Comparison of ENCODE assay signal across 17 cellular contexts in the genomic region with DNA sequence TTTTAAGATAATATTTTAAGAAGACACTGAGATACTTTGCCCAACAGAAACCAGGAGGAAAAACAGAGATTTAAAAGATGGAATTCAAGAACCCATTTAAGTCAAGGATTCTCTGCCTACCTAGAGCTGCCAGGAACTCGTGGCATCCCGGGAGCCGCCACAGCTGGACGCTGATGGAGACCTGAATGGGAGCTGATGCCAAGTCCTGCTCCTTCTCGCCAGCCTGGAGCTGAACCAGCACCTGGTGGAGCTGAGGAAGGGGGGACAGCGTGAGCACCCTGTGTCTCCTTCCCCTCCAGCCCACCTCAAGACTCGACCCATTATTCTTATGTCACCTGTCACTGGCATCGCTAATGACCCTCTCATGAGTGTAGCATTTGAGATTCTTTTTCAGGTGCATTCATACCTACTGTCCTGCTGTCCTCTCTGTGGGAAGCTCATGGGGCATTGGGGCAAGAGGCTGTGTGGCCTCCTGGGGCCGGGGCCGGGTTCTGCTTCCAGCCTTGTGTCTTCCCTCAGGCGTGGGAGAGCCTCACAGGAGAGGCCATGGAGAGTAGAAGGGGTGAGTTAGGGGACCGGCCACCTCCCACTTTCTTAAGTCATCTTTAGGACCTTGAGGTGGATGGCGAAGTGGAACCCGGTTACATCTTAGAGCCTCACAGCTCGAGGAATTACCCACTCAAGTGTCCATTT.
A peak's percentile ranks its signal among the peaks of the same experiment; 100 is the strongest.
DNase-seq lines count a peak whose midpoint lies in the region; TF ChIP-seq lines count a peak whose summit lies in the region.
"Had no signal": no experiment of that assay in that cellular context is flagged by ENCODE, and none has a peak within 500 bp of the region (broad histone marks: within the 10 kb centered on the region; RNA-seq: fewer than 3 reads in every experiment).

No MANE protein-coding gene starts in this region.

- no peak overlapping the region for H2AK5ac ChIP-seq in neuronal stem cell (ENCODE audit: low read depth, low read length)

- H3K4me1 ChIP-seq in neuronal stem cell (ENCODE audit: control insufficient read depth in 2 of 2, insufficient read depth in 1 of 2, low read depth in 1 of 2, low read length in 2 of 2) = no peaks in the 10 kb centered on the region
- peaks cover 0 to 4% of the 10 kb centered on the region in 2 donors for H3K4me1 ChIP-seq in thyroid gland
- H3K4me1 ChIP-seq in CD8-positive, alpha-beta memory T cell (ENCODE audit: insufficient read depth, low read length) = no peaks in the 10 kb centered on the region

- peaks cover 0 to 13% (median 5%) of the 10 kb centered on the region in 3 donors for H3K4me1 Mint-ChIP-seq in CD8-positive, alpha-beta memory T cell

- H2BK15ac ChIP-seq in neuronal stem cell (ENCODE audit: low read length) = no peak overlapping the region

- H3K27me3 ChIP-seq in neuronal stem cell (ENCODE audit: control insufficient read depth in 3 of 3, insufficient read depth in 3 of 3, low read depth in 1 of 3, low read length in 3 of 3) = no peaks in the 10 kb centered on the region
- H3K27me3 ChIP-seq in thyroid gland = no peaks in the 10 kb centered on the region
- no peaks in the 10 kb centered on the region for H3K27me3 ChIP-seq in CD8-positive, alpha-beta memory T cell (ENCODE audit: insufficient read depth, low read length, poor library complexity, severe bottlenecking)

- DNase-seq in activated CD8-positive, alpha-beta memory T cell treated with anti-CD3 and anti-CD28 coated beads, Interleukin-2, amount 50 U/mL, for 48 hours = peak; percentile 32
- DNase-seq in activated CD8-positive, alpha-beta memory T cell treated with anti-CD3 and anti-CD28 coated beads, Interleukin-2, amount 50 U/mL, for 4 hours = no peak
- DNase-seq in neuronal stem cell (ENCODE audit: low spot score) = no peak
- DNase-seq in thyroid gland = no peak
- DNase-seq in ACHN = no peak
- DNase-seq in CD8-positive, alpha-beta memory T cell = no peak
- no peak for DNase-seq in NCI-H2107 treated with DMSO at 0.1 percent for 48 hours (lab: John Stamatoyannopoulos, UW; ENCODE audit: unreplicated experiment)
- DNase-seq: activated CD4-positive, alpha-beta memory T cell treated with anti-CD3 and anti-CD28 coated beads, Interleukin-2, amount 10 ng/mL, durations not matched to agents 7 days and 5 days; activated T-cell treated with anti-CD3 and anti-CD28 coated beads, Interleukin-2, amount 50 U/mL, for 72 hours; DMS53; effector memory CD8-positive, alpha-beta T cell; naive thymus-derived CD4-positive, alpha-beta T cell; NCI-H1694 treated with DMSO at 0.1 percent for 48 hours; NCI-H748 treated with DMSO at 0.1 percent for 48 hours had no signal

- in situ Hi-C loops in ACHN (cut with HindIII; ENCODE audit: low pct_ligation_motif_present, low pct_unique_long_range_greater_than_20kb, low sequenced_read_pairs) = no loop called here

- peaks cover 0 to 4% of the 10 kb centered on the region in 2 donors for H3K27me3 Mint-ChIP-seq in CD8-positive, alpha-beta memory T cell
- H3K27me3 Mint-ChIP-seq: activated CD4-positive, alpha-beta memory T cell treated with anti-CD3 and anti-CD28 coated beads, Interleukin-2, amount 10 ng/mL, durations not matched to agents 7 days and 5 days; B cell; effector memory CD8-positive, alpha-beta T cell; naive thymus-derived CD4-positive, alpha-beta T cell had no signal

- H3K4me3 ChIP-seq in neuronal stem cell (ENCODE audit: low read length in 2 of 2) (no peak overlapping the region), thyroid gland (replicated peaks in 1 of 3) (no peak overlapping the region)
- no peak overlapping the region for H3K4me3 ChIP-seq in CD8-positive, alpha-beta memory T cell (ENCODE audit: low read length)

- no peaks in the 10 kb centered on the region for H3K79me1 ChIP-seq in neuronal stem cell (ENCODE audit: low read depth, low read length)

- 80 to 96% (median 94%) methylated on average over 15 of the region's 15 CpGs for WGBS in adipose tissue, 3 donors
- no CpG with 5 or more reads among the region's 15 CpGs for WGBS in neuronal stem cell (ENCODE audit: extremely low coverage in 2 of 2, insufficient read length in 2 of 2, insufficient replicate concordance in 1 of 2), 2 donors
- WGBS in thyroid gland, 2 donors = 92% methylated on average over 15 of the region's 15 CpGs

- intact Hi-C loops in thyroid gland (cut with DNase I) = no loop called here

- H2BK5ac ChIP-seq in neuronal stem cell (ENCODE audit: low read length) = no peak overlapping the region

- no peak overlapping the region for H3K14ac ChIP-seq in neuronal stem cell (ENCODE audit: low read length)

- peaks cover 0 to 2% (median 0%) of the 10 kb centered on the region in 3 donors for H3K36me3 Mint-ChIP-seq in CD8-positive, alpha-beta memory T cell
- H3K36me3 Mint-ChIP-seq: activated naive CD4-positive, alpha-beta T cell treated with anti-CD3 and anti-CD28 coated beads, Interleukin-2, amount 50 U/mL, for 72 hours had no signal

- H4K91ac ChIP-seq in neuronal stem cell (ENCODE audit: low read depth, low read length, poor library complexity) = no peak overlapping the region

- H3K9me3 ChIP-seq in neuronal stem cell (replicated peaks in 1 of 2; ENCODE audit: control insufficient read depth in 2 of 2, insufficient read depth in 1 of 2, low read depth in 1 of 2, low read length in 2 of 2) = no peaks in the 10 kb centered on the region
- no peaks in the 10 kb centered on the region for H3K9me3 ChIP-seq in thyroid gland
- no peaks in the 10 kb centered on the region for H3K9me3 ChIP-seq in CD8-positive, alpha-beta memory T cell (ENCODE audit: low read length)

- H2AFZ ChIP-seq in neuronal stem cell (ENCODE audit: low read length) = no peak overlapping the region

- H3K4me2 ChIP-seq in neuronal stem cell (ENCODE audit: insufficient read depth, low read length, poor library complexity, severe bottlenecking) = no peak overlapping the region

- TF ChIP-seq CTCF in thyroid gland (IDR thresholded peaks at IDR 0.05) = no peak

- no peak overlapping the region for H3K18ac ChIP-seq in neuronal stem cell (ENCODE audit: low read length)

- POLR2A ChIA-PET in CD8-positive, alpha-beta memory T cell (lab: Charles Lee) = no interaction called here

- CTCF ChIA-PET in CD8-positive, alpha-beta memory T cell (lab: Charles Lee) = no interaction called here

- peak overlapping the region; percentile 37 for H3K23ac ChIP-seq in neuronal stem cell (ENCODE audit: low read depth, low read length, poor library complexity)

- H3K9me3 Mint-ChIP-seq in CD8-positive, alpha-beta memory T cell = no peaks in the 10 kb centered on the region
- H3K9me3 Mint-ChIP-seq: activated CD4-positive, alpha-beta memory T cell treated with anti-CD3 and anti-CD28 coated beads, Interleukin-2, amount 10 ng/mL, durations not matched to agents 7 days and 5 days; activated naive CD4-positive, alpha-beta T cell treated with anti-CD3 and anti-CD28 coated beads, Interleukin-2, amount 50 U/mL, for 72 hours; activated T-cell treated with anti-CD3 and anti-CD28 coated beads, Interleukin-2, amount 50 U/mL, for 72 hours; effector memory CD8-positive, alpha-beta T cell; naive thymus-derived CD4-positive, alpha-beta T cell had no signal

- H3K9ac ChIP-seq in neuronal stem cell (ENCODE audit: low read depth, low read length, poor library complexity) = no peak overlapping the region

- H2BK12ac ChIP-seq in neuronal stem cell (ENCODE audit: low read length) = no peak overlapping the region

- no peak overlapping the region for H4K8ac ChIP-seq in neuronal stem cell (ENCODE audit: low read depth, low read length)

- H3K4me3 Mint-ChIP-seq in CD8-positive, alpha-beta memory T cell = no peak overlapping the region
- H3K4me3 Mint-ChIP-seq: activated CD4-positive, alpha-beta memory T cell treated with anti-CD3 and anti-CD28 coated beads, Interleukin-2, amount 10 ng/mL, durations not matched to agents 7 days and 5 days; activated T-cell treated with anti-CD3 and anti-CD28 coated beads, Interleukin-2, amount 50 U/mL, for 72 hours; B cell; effector memory CD8-positive, alpha-beta T cell; naive thymus-derived CD4-positive, alpha-beta T cell had no signal

- no peak for TF ChIP-seq POLR2A in thyroid gland (IDR thresholded peaks at IDR 0.05)

- H3K4ac ChIP-seq in neuronal stem cell (ENCODE audit: low read length) = no peak overlapping the region

- H3K27ac ChIP-seq in adipose tissue (ENCODE audit: low read depth, low read length) (peak overlapping the region; percentile 34), neuronal stem cell (replicated peaks; ENCODE audit: low read length) (no peak overlapping the region), thyroid gland (peak overlapping the region in 2 of 3 donors; percentile 22 to 54)
- H3K27ac ChIP-seq in CD8-positive, alpha-beta memory T cell (ENCODE audit: low read depth, low read length) = no peak overlapping the region

- H3K27ac Mint-ChIP-seq in CD8-positive, alpha-beta memory T cell = no peak overlapping the region
- H3K27ac Mint-ChIP-seq: activated CD4-positive, alpha-beta memory T cell treated with anti-CD3 and anti-CD28 coated beads, Interleukin-2, amount 10 ng/mL, durations not matched to agents 7 days and 5 days; activated T-cell treated with anti-CD3 and anti-CD28 coated beads, Interleukin-2, amount 50 U/mL, for 72 hours; B cell; naive thymus-derived CD4-positive, alpha-beta T cell had no signal

- no peak overlapping the region for H2BK120ac ChIP-seq in neuronal stem cell (ENCODE audit: low read depth, low read length)

- H3K36me3 ChIP-seq in neuronal stem cell (replicated peaks in 1 of 2; ENCODE audit: control insufficient read depth in 2 of 2, insufficient read depth in 2 of 2, low read length in 2 of 2) (peaks cover 12 to 94% of the 10 kb centered on the region in 2 donors), thyroid gland (peaks cover 0 to 18% of the 10 kb centered on the region in 2 donors)
- no peaks in the 10 kb centered on the region for H3K36me3 ChIP-seq in CD8-positive, alpha-beta memory T cell (ENCODE audit: insufficient read depth, low read length)

Comparison
In these comparisons a context has a peak if more than half of its experiments do, and no peak if none do; other contexts are left out.
1. H3K27ac ChIP-seq: peak in adipose tissue (single experiment) and thyroid gland (2 of 3); none in neuronal stem cell (single experiment) and CD8-positive, alpha-beta memory T cell (single experiment).